21 cellular contexts compared by ENCODE assay signal in genomic region chr13:40540707-40541044, GRCh38.
A peak's percentile ranks its signal among the peaks of the same experiment; 100 is the strongest.
DNase-seq lines count a peak whose midpoint lies in the region; TF ChIP-seq lines count a peak whose summit lies in the region.
"Had no signal": no experiment of that assay in that cellular context is flagged by ENCODE, and none has a peak within 500 bp of the region (broad histone marks: within the 10 kb centered on the region; RNA-seq: fewer than 3 reads in every experiment).

No MANE protein-coding gene starts in this region.

- peak overlapping the region; percentile 43 for H3K27ac ChIP-seq in left ventricle myocardium inferior (replicated peaks)
- peak overlapping the region; percentile 16 for H3K27ac ChIP-seq in vagina
- H3K27ac ChIP-seq: BLaER1 treated with 17β-estradiol and CSF1 and Interleukin-3, amounts not matched to agents 10 nM and 100 nM; upper lobe of right lung had no signal

- H3K9me3 Mint-ChIP-seq in chondrocyte (ENCODE audit: low read depth) (no peaks in the 10 kb centered on the region), mesothelial cell of epicardium (no peaks in the 10 kb centered on the region)
- H3K9me3 Mint-ChIP-seq: activated T-helper 17 cell treated with anti-CD3 and anti-CD28 coated beads, Interleukin-2, amount 50 U/mL, for 72 hours; stimulated activated naive CD8-positive, alpha-beta T cell treated with anti-CD3 and anti-CD28 coated beads, Interleukin-15, Interleukin-2, amounts not matched to agents 100 ng/mL and 50 ng/mL, for 24 hours had no signal

- TF ChIP-seq POLR2A in vagina (IDR thresholded peaks at IDR 0.05), result no peak

- no peaks in the 10 kb centered on the region for H3K27me3 ChIP-seq in left ventricle myocardium inferior (ENCODE audit: low read depth)
- no peaks in the 10 kb centered on the region for H3K27me3 ChIP-seq in vagina
- H3K27me3 ChIP-seq: BLaER1 treated with 17β-estradiol and CSF1 and Interleukin-3, amounts not matched to agents 10 nM and 100 nM; dorsolateral prefrontal cortex; upper lobe of right lung had no signal

- H3K4me1 Mint-ChIP-seq in chondrocyte (ENCODE audit: low read depth), result peaks cover 22% of the 10 kb centered on the region
- peaks cover 24% of the 10 kb centered on the region for H3K4me1 Mint-ChIP-seq in mesothelial cell of epicardium
- H3K4me1 Mint-ChIP-seq: activated T-helper 17 cell treated with anti-CD3 and anti-CD28 coated beads, Interleukin-2, amount 50 U/mL, for 72 hours had no signal

- H3K4me3 ChIP-seq in left ventricle myocardium inferior, result no peak overlapping the region
- no peak overlapping the region for H3K4me3 ChIP-seq in vagina
- H3K4me3 ChIP-seq: BLaER1 treated with 17β-estradiol and CSF1 and Interleukin-3, amounts not matched to agents 10 nM and 100 nM; dorsolateral prefrontal cortex; HAP-1; upper lobe of right lung had no signal

- no peak for DNase-seq in left ventricle myocardium inferior
- no peak for DNase-seq in cardiac septum (ENCODE audit: low spot score)
- no peak for DNase-seq in chondrocyte (ENCODE audit: low spot score)
- no peak for DNase-seq in mesothelial cell of epicardium (ENCODE audit: low spot score in 2 of 2, unreplicated experiment in 2 of 2)
- DNase-seq in vagina (ENCODE audit: extremely low spot score in 2 of 2), result no peak
- DNase-seq in COLO668 (lab: John Stamatoyannopoulos, UW; ENCODE audit: unreplicated experiment), result no peak
- no peak for DNase-seq in HuH-7 (ENCODE audit: low spot score)
- no peak for DNase-seq in Ammon's horn (ENCODE audit: low spot score)
- DNase-seq: activated CD4-positive, alpha-beta T cell treated with anti-CD3 and anti-CD28 coated beads for 48 hours; activated CD8-positive, alpha-beta memory T cell treated with anti-CD3 and anti-CD28 coated beads, Interleukin-2, amount 10 ng/mL, durations not matched to agents 7 days and 5 days; DMS 273 treated with DMSO at 0.1 percent for 48 hours; dorsolateral prefrontal cortex; GDM1; NCI-H187; nucleus accumbens; T-helper 1 cell; upper lobe of right lung had no signal

- TF ChIP-seq CTCF in left ventricle myocardium inferior (IDR thresholded peaks at IDR 0.05; ENCODE audit: borderline replicate concordance) (no peak), chondrocyte (IDR thresholded peaks at IDR 0.05) (no peak), mesothelial cell of epicardium (IDR thresholded peaks at IDR 0.05; ENCODE audit: unreplicated experiment) (no peak), vagina (IDR thresholded peaks at IDR 0.05) (no peak)

- H3K36me3 ChIP-seq in left ventricle myocardium inferior (no peaks in the 10 kb centered on the region), vagina (no peaks in the 10 kb centered on the region)
- H3K36me3 ChIP-seq: BLaER1 treated with 17β-estradiol and CSF1 and Interleukin-3, amounts not matched to agents 10 nM and 100 nM; HAP-1; upper lobe of right lung had no signal

- H3K4me3 Mint-ChIP-seq in chondrocyte (ENCODE audit: unreplicated experiment) (no peak overlapping the region), mesothelial cell of epicardium (no peak overlapping the region)
- H3K4me3 Mint-ChIP-seq: activated CD8-positive, alpha-beta memory T cell treated with anti-CD3 and anti-CD28 coated beads, Interleukin-2, amount 10 ng/mL, durations not matched to agents 7 days and 5 days; activated T-helper 17 cell treated with anti-CD3 and anti-CD28 coated beads, Interleukin-2, amount 50 U/mL, for 72 hours; stimulated activated naive CD8-positive, alpha-beta T cell treated with anti-CD3 and anti-CD28 coated beads, Interleukin-15, Interleukin-2, amounts not matched to agents 100 ng/mL and 50 ng/mL, for 24 hours had no signal

- H3K27me3 Mint-ChIP-seq in chondrocyte (ENCODE audit: low read depth) (no peaks in the 10 kb centered on the region), mesothelial cell of epicardium (ENCODE audit: low read depth) (no peaks in the 10 kb centered on the region)
- H3K27me3 Mint-ChIP-seq: activated CD8-positive, alpha-beta memory T cell treated with anti-CD3 and anti-CD28 coated beads, Interleukin-2, amount 10 ng/mL, durations not matched to agents 7 days and 5 days; activated T-helper 17 cell treated with anti-CD3 and anti-CD28 coated beads, Interleukin-2, amount 50 U/mL, for 72 hours; stimulated activated naive CD8-positive, alpha-beta T cell treated with anti-CD3 and anti-CD28 coated beads, Interleukin-15, Interleukin-2, amounts not matched to agents 100 ng/mL and 50 ng/mL, for 24 hours had no signal

- H3K27ac Mint-ChIP-seq in chondrocyte (ENCODE audit: unreplicated experiment) (peak overlapping the region; percentile 55), mesothelial cell of epicardium (peak overlapping the region; percentile 50)
- H3K27ac Mint-ChIP-seq: activated CD8-positive, alpha-beta memory T cell treated with anti-CD3 and anti-CD28 coated beads, Interleukin-2, amount 10 ng/mL, durations not matched to agents 7 days and 5 days; activated T-helper 17 cell treated with anti-CD3 and anti-CD28 coated beads, Interleukin-2, amount 50 U/mL, for 72 hours; stimulated activated naive CD8-positive, alpha-beta T cell treated with anti-CD3 and anti-CD28 coated beads, Interleukin-15, Interleukin-2, amounts not matched to agents 100 ng/mL and 50 ng/mL, for 24 hours had no signal

- peaks cover 18% of the 10 kb centered on the region for H3K4me1 ChIP-seq in left ventricle myocardium inferior
- peaks cover 21% of the 10 kb centered on the region for H3K4me1 ChIP-seq in vagina
- H3K4me1 ChIP-seq: upper lobe of right lung had no signal

- H3K36me3 Mint-ChIP-seq in chondrocyte (ENCODE audit: low read depth), result no peaks in the 10 kb centered on the region
- H3K36me3 Mint-ChIP-seq in mesothelial cell of epicardium, result no peaks in the 10 kb centered on the region
- H3K36me3 Mint-ChIP-seq: activated CD8-positive, alpha-beta memory T cell treated with anti-CD3 and anti-CD28 coated beads, Interleukin-2, amount 10 ng/mL, durations not matched to agents 7 days and 5 days had no signal

- intact Hi-C loops in left ventricle myocardium inferior (cut with micrococcal nuclease), result no loop called here
- intact Hi-C loops in cardiac septum (cut with DNase I), result no loop called here
- intact Hi-C loops in vagina (cut with DNase I), result no loop called here

- H3K9me3 ChIP-seq in left ventricle myocardium inferior (replicated peaks), result no peaks in the 10 kb centered on the region
- H3K9me3 ChIP-seq in vagina, result no peaks in the 10 kb centered on the region
- H3K9me3 ChIP-seq: BLaER1 treated with 17β-estradiol and CSF1 and Interleukin-3, amounts not matched to agents 10 nM and 100 nM; HAP-1; upper lobe of right lung had no signal
